In genomic region chr18:66495844-66496243, GRCh38 we compare ENCODE assay signal across 9 cellular contexts.
DNase-seq lines count a peak whose midpoint lies in the region; ATAC-seq, FAIRE-seq and TF ChIP-seq lines count a peak whose summit lies in the region.
"Had no signal": no experiment of that assay in that cellular context is flagged by ENCODE, and none has a peak within 500 bp of the region (broad histone marks: within the 10 kb centered on the region; RNA-seq: fewer than 3 reads in every experiment).

No MANE protein-coding gene starts in this region.

- H3K4me1 Mint-ChIP-seq in natural killer cell treated with Interleukin-12 subunit alpha and Interleukin-12 subunit beta and Interleukin-15 and Interleukin-18, amount 100 ng/mL, for 72 hours (ENCODE audit: low read depth in 2 of 2): no peaks in the 10 kb centered on the region
- H3K4me1 Mint-ChIP-seq: IgD-negative memory B cell had no signal

- peak; percentile 90 for ATAC-seq in HG02885 (IDR thresholded peaks at IDR 0.05; ENCODE audit: poor library complexity, unreplicated experiment)
- ATAC-seq in natural killer cell treated with Interleukin-12 subunit alpha and Interleukin-12 subunit beta and Interleukin-15 and Interleukin-18, amount 100 ng/mL, for 72 hours: no peak
- ATAC-seq in HG03439 (IDR thresholded peaks at IDR 0.05; ENCODE audit: unreplicated experiment): no peak

- no peak for FAIRE-seq in urothelium cell line (lab: Jason Lieb, UNC)

- H3K27ac Mint-ChIP-seq in natural killer cell treated with Interleukin-12 subunit alpha and Interleukin-12 subunit beta and Interleukin-15 and Interleukin-18, amount 100 ng/mL, for 72 hours: no peak overlapping the region
- H3K27ac Mint-ChIP-seq: IgD-negative memory B cell had no signal

- TF ChIP-seq CTCF in GM12864 (IDR thresholded peaks at IDR 0.05; ENCODE audit: low read depth, low read length, missing control alignments): peak; percentile 32

- H3K9me3 Mint-ChIP-seq in natural killer cell treated with Interleukin-12 subunit alpha and Interleukin-12 subunit beta and Interleukin-15 and Interleukin-18, amount 100 ng/mL, for 72 hours: no peaks in the 10 kb centered on the region
- H3K9me3 Mint-ChIP-seq: IgD-negative memory B cell had no signal

- H3K4me3 ChIP-seq in GM12864 (ENCODE audit: low read depth, low read length): no peak overlapping the region

- H3K36me3 Mint-ChIP-seq in natural killer cell treated with Interleukin-12 subunit alpha and Interleukin-12 subunit beta and Interleukin-15 and Interleukin-18, amount 100 ng/mL, for 72 hours: no peaks in the 10 kb centered on the region
- H3K36me3 Mint-ChIP-seq: IgD-negative memory B cell had no signal

- DNase-seq in GM12864 (ENCODE audit: low read depth) (peak; percentile 7), NCI-H2171 treated with DMSO at 0.1 percent for 48 hours (lab: John Stamatoyannopoulos, UW) (peak; percentile 60), amygdala (lab: John Stamatoyannopoulos, UW) (peak in 37 of 56 donors; percentile 0 to 70 (median 17)), islet precursor cell (peak; percentile 90), urothelium cell line (ENCODE audit: low spot score) (peak; percentile 39)
- no peak for DNase-seq in natural killer cell treated with Interleukin-12 subunit alpha and Interleukin-12 subunit beta and Interleukin-15 and Interleukin-18, amount 100 ng/mL, for 72 hours (ENCODE audit: low spot score)

- no peaks in the 10 kb centered on the region for H3K27me3 Mint-ChIP-seq in natural killer cell treated with Interleukin-12 subunit alpha and Interleukin-12 subunit beta and Interleukin-15 and Interleukin-18, amount 100 ng/mL, for 72 hours
- H3K27me3 Mint-ChIP-seq: IgD-negative memory B cell had no signal

- H3K4me3 Mint-ChIP-seq in natural killer cell treated with Interleukin-12 subunit alpha and Interleukin-12 subunit beta and Interleukin-15 and Interleukin-18, amount 100 ng/mL, for 72 hours: no peak overlapping the region
- H3K4me3 Mint-ChIP-seq: IgD-negative memory B cell had no signal
